ENCODE assay signal across 27 cellular contexts in the genomic region with DNA sequence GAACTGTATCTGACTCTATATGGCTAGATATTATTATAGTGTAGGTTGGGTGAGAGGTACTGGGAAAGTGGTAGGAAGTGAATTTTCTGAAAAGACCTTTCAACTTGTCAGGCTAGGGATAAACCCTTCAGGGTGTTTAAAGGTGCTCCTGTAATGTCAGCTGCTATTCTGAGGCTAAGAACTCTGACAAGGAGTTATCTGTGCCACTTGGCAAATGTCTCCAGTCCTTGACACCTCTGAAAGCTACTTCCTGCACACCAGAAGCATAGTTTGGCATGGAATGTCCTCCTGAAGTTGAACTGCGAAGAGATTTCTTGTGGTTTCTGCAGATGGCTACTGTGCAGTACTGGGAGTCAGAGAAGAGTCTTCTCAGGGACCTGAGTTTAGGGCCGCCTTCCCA.
"Had no signal": no experiment of that assay in that cellular context is flagged by ENCODE, and none has a peak within 500 bp of the region (broad histone marks: within the 10 kb centered on the region; RNA-seq: fewer than 3 reads in every experiment).

No MANE protein-coding gene starts in this region.

- H3K27ac ChIP-seq: lower lobe of right lung, neural progenitor cell, neutrophil, parathyroid adenoma, right lobe of liver, skin epidermis, stomach, testis, thyroid gland, transverse colon, upper lobe of left lung had no signal

- DNase-seq: head of caudate nucleus; hypothalamus; islet precursor cell; lower lobe of right lung; mammary epithelial cell; mesenchymal stem cell; naive B cell; natural killer cell; nephron progenitor cell; occipital lobe; retina; right lobe of liver; stimulated activated CD4-positive, alpha-beta T cell treated with anti-CD3 and anti-CD28 coated beads, Interleukin-12 subunit alpha, Interleukin-12 subunit beta, amount 100 ng/mL, for 4 hours; stimulated activated CD4-positive, alpha-beta T cell treated with anti-CD3 and anti-CD28 coated beads, Interleukin-15, amount 100 ng/mL, for 24 hours; stimulated activated CD4-positive, alpha-beta T cell treated with anti-CD3 and anti-CD28 coated beads, Interleukin-2, amount 100 ng/mL, for 24 hours; stimulated activated CD4-positive, alpha-beta T cell treated with anti-CD3 and anti-CD28 coated beads, Interleukin-4, amount 100 ng/mL, for 1 hour; stimulated activated naive B cell treated with anti-CD40 and anti-IgM and Interleukin-4, amounts not matched to agents 10 μg/mL and 1 μg/mL and 100 μg/mL, for 72 hours; stimulated activated naive CD8-positive, alpha-beta T cell treated with anti-CD3 and anti-CD28 coated beads, Interleukin-15, Interleukin-2, amounts not matched to agents 100 U/mL and 50 U/mL, for 24 hours; stomach; testis; thyroid gland; transverse colon had no signal

- H3K27me3 ChIP-seq: neural progenitor cell, neutrophil, right lobe of liver, stomach, testis, thyroid gland, transverse colon, upper lobe of left lung had no signal

- H3K9me3 ChIP-seq: lower lobe of right lung, neutrophil, right lobe of liver, stomach, testis, thyroid gland, transverse colon, upper lobe of left lung had no signal

- ATAC-seq: lower lobe of right lung; natural killer cell; right lobe of liver; stimulated activated naive B cell treated with anti-CD40 and anti-IgM and Interleukin-4, amounts not matched to agents 10 μg/mL and 1 μg/mL and 100 μg/mL, for 72 hours; stimulated activated naive CD8-positive, alpha-beta T cell treated with anti-CD3 and anti-CD28 coated beads, Interleukin-15, Interleukin-2, amounts not matched to agents 100 U/mL and 50 U/mL, for 24 hours had no signal

- H3K4me3 ChIP-seq: lower lobe of right lung, neural progenitor cell, right lobe of liver, skin epidermis, stomach, testis, thyroid gland, transverse colon, upper lobe of left lung had no signal

- H3K36me3 ChIP-seq: lower lobe of right lung, neural progenitor cell, neutrophil, right lobe of liver, stomach, thyroid gland, transverse colon, upper lobe of left lung had no signal

- H3K4me1 ChIP-seq: lower lobe of right lung, neural progenitor cell, parathyroid adenoma, right lobe of liver, stomach, testis, thyroid gland, upper lobe of left lung had no signal
